Comparison of ENCODE assay signal across 3 cellular contexts in the genomic region with DNA sequence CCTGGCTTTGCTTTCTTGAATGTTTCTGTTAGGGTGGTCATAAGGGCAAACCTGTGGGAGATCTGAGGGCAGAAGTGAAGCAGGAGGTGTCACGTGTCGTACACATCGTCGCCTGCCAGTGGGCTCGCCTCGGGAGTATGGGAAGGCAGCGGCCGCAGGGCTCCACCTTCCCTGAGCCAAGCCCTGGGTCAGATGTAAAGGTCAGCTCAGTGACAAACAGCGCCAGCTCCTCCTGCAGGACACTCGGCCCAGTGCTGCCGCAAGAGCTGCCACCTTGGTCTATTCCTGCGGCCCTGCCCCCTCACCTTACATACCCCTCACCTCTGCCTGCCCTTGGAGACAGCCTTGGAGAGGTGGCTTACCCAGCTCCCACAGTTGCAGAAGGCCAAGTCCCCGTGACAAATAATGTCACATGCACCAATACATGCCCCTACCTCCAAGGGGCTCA.
TF ChIP-seq lines count a peak whose summit lies in the region.

No MANE protein-coding gene starts in this region.

TF ChIP-seq in A549, 52 proteins besides CTCF, POLR2A, EP300 and RAD21:
- TF ChIP-seq CHD4 (IDR thresholded peaks at IDR 0.05; ENCODE audit: borderline replicate concordance) = no peak
- TF ChIP-seq, protein P1, sequence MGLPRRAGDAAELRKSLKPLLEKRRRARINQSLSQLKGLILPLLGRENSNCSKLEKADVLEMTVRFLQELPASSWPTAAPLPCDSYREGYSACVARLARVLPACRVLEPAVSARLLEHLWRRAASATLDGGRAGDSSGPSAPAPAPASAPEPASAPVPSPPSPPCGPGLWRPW (IDR thresholded peaks at IDR 0.05) = no peak
- TF ChIP-seq ATOH8 (CRISPR knock-in tag; IDR thresholded peaks at IDR 0.05; ENCODE audit: low read depth) = no peak
- TF ChIP-seq, protein P2, sequence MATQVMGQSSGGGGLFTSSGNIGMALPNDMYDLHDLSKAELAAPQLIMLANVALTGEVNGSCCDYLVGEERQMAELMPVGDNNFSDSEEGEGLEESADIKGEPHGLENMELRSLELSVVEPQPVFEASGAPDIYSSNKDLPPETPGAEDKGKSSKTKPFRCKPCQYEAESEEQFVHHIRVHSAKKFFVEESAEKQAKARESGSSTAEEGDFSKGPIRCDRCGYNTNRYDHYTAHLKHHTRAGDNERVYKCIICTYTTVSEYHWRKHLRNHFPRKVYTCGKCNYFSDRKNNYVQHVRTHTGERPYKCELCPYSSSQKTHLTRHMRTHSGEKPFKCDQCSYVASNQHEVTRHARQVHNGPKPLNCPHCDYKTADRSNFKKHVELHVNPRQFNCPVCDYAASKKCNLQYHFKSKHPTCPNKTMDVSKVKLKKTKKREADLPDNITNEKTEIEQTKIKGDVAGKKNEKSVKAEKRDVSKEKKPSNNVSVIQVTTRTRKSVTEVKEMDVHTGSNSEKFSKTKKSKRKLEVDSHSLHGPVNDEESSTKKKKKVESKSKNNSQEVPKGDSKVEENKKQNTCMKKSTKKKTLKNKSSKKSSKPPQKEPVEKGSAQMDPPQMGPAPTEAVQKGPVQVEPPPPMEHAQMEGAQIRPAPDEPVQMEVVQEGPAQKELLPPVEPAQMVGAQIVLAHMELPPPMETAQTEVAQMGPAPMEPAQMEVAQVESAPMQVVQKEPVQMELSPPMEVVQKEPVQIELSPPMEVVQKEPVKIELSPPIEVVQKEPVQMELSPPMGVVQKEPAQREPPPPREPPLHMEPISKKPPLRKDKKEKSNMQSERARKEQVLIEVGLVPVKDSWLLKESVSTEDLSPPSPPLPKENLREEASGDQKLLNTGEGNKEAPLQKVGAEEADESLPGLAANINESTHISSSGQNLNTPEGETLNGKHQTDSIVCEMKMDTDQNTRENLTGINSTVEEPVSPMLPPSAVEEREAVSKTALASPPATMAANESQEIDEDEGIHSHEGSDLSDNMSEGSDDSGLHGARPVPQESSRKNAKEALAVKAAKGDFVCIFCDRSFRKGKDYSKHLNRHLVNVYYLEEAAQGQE (IDR thresholded peaks at IDR 0.05) = no peak
- no peak for TF ChIP-seq ZFP36 (IDR thresholded peaks at IDR 0.05; ENCODE audit: borderline replicate concordance, partially characterized antibody)
- no peak for TF ChIP-seq ESRRA (IDR thresholded peaks at IDR 0.05; ENCODE audit: borderline replicate concordance, low read length)
- no peak for TF ChIP-seq CHD2 (IDR thresholded peaks at IDR 0.05; ENCODE audit: low read length, partially characterized antibody)
- no peak for TF ChIP-seq SMC3 (IDR thresholded peaks at IDR 0.05)
- TF ChIP-seq EHF (CRISPR knock-in tag; IDR thresholded peaks at IDR 0.05) = no peak
- no peak for TF ChIP-seq MYC (IDR thresholded peaks at IDR 0.05; ENCODE audit: borderline replicate concordance, low read length)
- TF ChIP-seq MAZ (IDR thresholded peaks at IDR 0.05; ENCODE audit: borderline replicate concordance, low read depth, low read length) = no peak
- no peak for TF ChIP-seq EHMT2 (IDR thresholded peaks at IDR 0.05; ENCODE audit: low read depth)
- TF ChIP-seq HOXA7 (CRISPR knock-in tag; IDR thresholded peaks at IDR 0.05) = no peak
TF ChIP-seq in A549: peak in this region for 0.

TF ChIP-seq in IMR-90, 13 proteins besides CTCF, POLR2A, EP300 and RAD21:
- TF ChIP-seq MAZ (IDR thresholded peaks at IDR 0.05; ENCODE audit: borderline replicate concordance, low read depth, low read length) = no peak
- TF ChIP-seq BHLHE40 (IDR thresholded peaks at IDR 0.05; ENCODE audit: low read depth, low read length) = no peak
- no peak for TF ChIP-seq SMC3 (IDR thresholded peaks at IDR 0.05; ENCODE audit: low read depth, low read length)
- no peak for TF ChIP-seq NFE2L2 (IDR thresholded peaks at IDR 0.05; ENCODE audit: low read depth, low read length)
- TF ChIP-seq RCOR1 (IDR thresholded peaks at IDR 0.05; ENCODE audit: insufficient replicate concordance, low read length) = no peak
- TF ChIP-seq, protein P3, sequence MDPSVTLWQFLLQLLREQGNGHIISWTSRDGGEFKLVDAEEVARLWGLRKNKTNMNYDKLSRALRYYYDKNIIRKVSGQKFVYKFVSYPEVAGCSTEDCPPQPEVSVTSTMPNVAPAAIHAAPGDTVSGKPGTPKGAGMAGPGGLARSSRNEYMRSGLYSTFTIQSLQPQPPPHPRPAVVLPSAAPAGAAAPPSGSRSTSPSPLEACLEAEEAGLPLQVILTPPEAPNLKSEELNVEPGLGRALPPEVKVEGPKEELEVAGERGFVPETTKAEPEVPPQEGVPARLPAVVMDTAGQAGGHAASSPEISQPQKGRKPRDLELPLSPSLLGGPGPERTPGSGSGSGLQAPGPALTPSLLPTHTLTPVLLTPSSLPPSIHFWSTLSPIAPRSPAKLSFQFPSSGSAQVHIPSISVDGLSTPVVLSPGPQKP (IDR thresholded peaks at IDR 0.05; ENCODE audit: borderline replicate concordance, low read depth, low read length) = no peak
- no peak for TF ChIP-seq MXI1 (IDR thresholded peaks at IDR 0.05; ENCODE audit: borderline replicate concordance, low read depth, low read length)
- no peak for TF ChIP-seq RFX5 (IDR thresholded peaks at IDR 0.05; ENCODE audit: low read depth, low read length)
- TF ChIP-seq MAFK (IDR thresholded peaks at IDR 0.05; ENCODE audit: low read depth, low read length) = no peak
- no peak for TF ChIP-seq CHD1 (IDR thresholded peaks at IDR 0.05; ENCODE audit: low read depth, low read length)
- TF ChIP-seq FOS (IDR thresholded peaks at IDR 0.05; ENCODE audit: low read depth, low read length) = no peak
- no peak for TF ChIP-seq USF2 (IDR thresholded peaks at IDR 0.05; ENCODE audit: low read depth, low read length)
- no peak for TF ChIP-seq CEBPB (IDR thresholded peaks at IDR 0.05; ENCODE audit: low read depth, low read length)

TF ChIP-seq in SK-N-SH treated with all-trans-retinoic acid at 6 μM for 48 hours, 23 proteins besides CTCF, POLR2A, EP300 and RAD21:
- TF ChIP-seq, protein P4, sequence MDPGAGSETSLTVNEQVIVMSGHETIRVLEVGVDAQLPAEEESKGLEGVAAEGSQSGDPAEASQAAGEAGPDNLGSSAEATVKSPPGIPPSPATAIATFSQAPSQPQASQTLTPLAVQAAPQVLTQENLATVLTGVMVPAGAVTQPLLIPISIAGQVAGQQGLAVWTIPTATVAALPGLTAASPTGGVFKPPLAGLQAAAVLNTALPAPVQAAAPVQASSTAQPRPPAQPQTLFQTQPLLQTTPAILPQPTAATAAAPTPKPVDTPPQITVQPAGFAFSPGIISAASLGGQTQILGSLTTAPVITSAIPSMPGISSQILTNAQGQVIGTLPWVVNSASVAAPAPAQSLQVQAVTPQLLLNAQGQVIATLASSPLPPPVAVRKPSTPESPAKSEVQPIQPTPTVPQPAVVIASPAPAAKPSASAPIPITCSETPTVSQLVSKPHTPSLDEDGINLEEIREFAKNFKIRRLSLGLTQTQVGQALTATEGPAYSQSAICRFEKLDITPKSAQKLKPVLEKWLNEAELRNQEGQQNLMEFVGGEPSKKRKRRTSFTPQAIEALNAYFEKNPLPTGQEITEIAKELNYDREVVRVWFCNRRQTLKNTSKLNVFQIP (CRISPR knock-in tag; IDR thresholded peaks at IDR 0.05; ENCODE audit: borderline replicate concordance, low read depth) = no peak
- no peak for TF ChIP-seq RARB (CRISPR knock-in tag; IDR thresholded peaks at IDR 0.05)
- TF ChIP-seq OSR1 (CRISPR knock-in tag; IDR thresholded peaks at IDR 0.05) = no peak
- no peak for TF ChIP-seq ZC3H10 (CRISPR knock-in tag; IDR thresholded peaks at IDR 0.05)
- no peak for TF ChIP-seq PATZ1 (CRISPR knock-in tag; IDR thresholded peaks at IDR 0.05; ENCODE audit: borderline replicate concordance)
- no peak for TF ChIP-seq ZFP3 (CRISPR knock-in tag; IDR thresholded peaks at IDR 0.05)
